9 cellular contexts compared by ENCODE assay signal in the genomic region with DNA sequence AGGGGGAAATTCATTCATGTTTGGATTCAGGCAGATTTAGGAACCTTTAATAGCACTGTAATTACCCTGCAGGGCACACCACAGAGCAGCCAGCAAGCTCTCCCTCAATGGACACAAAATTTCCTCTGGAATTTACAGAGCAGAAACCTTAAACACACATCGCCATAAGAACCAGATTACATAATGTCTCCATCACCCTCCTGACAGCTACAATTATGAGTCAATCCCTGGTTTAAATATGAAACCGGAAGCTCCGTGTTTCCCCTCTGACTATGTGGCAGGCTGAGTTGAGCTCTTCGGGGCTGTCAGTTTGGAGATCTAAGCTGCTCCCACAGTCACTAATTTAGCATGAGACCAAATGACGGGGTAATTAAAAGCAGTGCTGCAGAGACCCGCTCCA.
DNase-seq lines count a peak whose midpoint lies in the region; ATAC-seq, FAIRE-seq and TF ChIP-seq lines count a peak whose summit lies in the region.
"Had no signal": no experiment of that assay in that cellular context is flagged by ENCODE, and none has a peak within 500 bp of the region (broad histone marks: within the 10 kb centered on the region; RNA-seq: fewer than 3 reads in every experiment).

No MANE protein-coding gene starts in this region.

- peak overlapping the region; percentile 57 for H3K27ac ChIP-seq in A673 (ENCODE audit: low read depth, low read length, poor library complexity, severe bottlenecking)

- TF ChIP-seq CTCF in A673 (conservative IDR thresholded peaks at IDR 0.05; ENCODE audit: low read depth, low read length): no peak
- TF ChIP-seq CTCF in GM13977 (IDR thresholded peaks at IDR 0.05; ENCODE audit: extremely low read depth, insufficient read depth, missing control alignments): no peak
- TF ChIP-seq CTCF in D721Med (IDR thresholded peaks at IDR 0.05; ENCODE audit: insufficient read depth, missing control alignments): no peak

- peak overlapping the region; percentile 12 for H3K4me3 ChIP-seq in A673 (ENCODE audit: low read depth, low read length, poor library complexity, severe bottlenecking)

- POLR2A ChIA-PET in A673 (lab: Charles Lee; ENCODE audit: low non-redundant PET): no interaction called here

- intact Hi-C loops in A673 (cut with micrococcal nuclease; ENCODE audit: unreplicated experiment): loop anchor here (1.0 to 5.0 kb wide), 3 partner anchors 178 to 283 kb away; no protein-coding TSS in a partner anchor

- ATAC-seq in HG02763 (IDR thresholded peaks at IDR 0.05; ENCODE audit: unreplicated experiment): peak; percentile 72
- ATAC-seq in stimulated activated memory B cell treated with anti-CD40 and anti-IgM and Interleukin-4, amounts not matched to agents 10 μg/mL and 1 μg/mL and 100 μg/mL, for 72 hours: peak; percentile 75

- peaks cover 50% of the 10 kb centered on the region for H3K4me1 Mint-ChIP-seq in stimulated activated memory B cell treated with anti-CD40 and anti-IgM and Interleukin-4, amounts not matched to agents 10 μg/mL and 1 μg/mL and 100 μg/mL, for 72 hours

- in situ Hi-C loops in GM13977 (cut with MboI; ENCODE audit: low pct_unique_long_range_greater_than_20kb, low sequenced_read_pairs, unreplicated experiment): no loop called here

- no peak for FAIRE-seq in D721Med (lab: Jason Lieb, UNC)
- FAIRE-seq: islet of Langerhans had no signal

- peaks cover 24% of the 10 kb centered on the region for H3K4me1 ChIP-seq in A673 (ENCODE audit: insufficient read depth, low read length, poor library complexity, severe bottlenecking)

- peaks cover 13% of the 10 kb centered on the region for H3K27me3 Mint-ChIP-seq in stimulated activated memory B cell treated with anti-CD40 and anti-IgM and Interleukin-4, amounts not matched to agents 10 μg/mL and 1 μg/mL and 100 μg/mL, for 72 hours

- no peaks in the 10 kb centered on the region for H3K9me3 ChIP-seq in A673 (ENCODE audit: low read depth, low read length, poor library complexity, severe bottlenecking)

- DNase-seq in A673 (ENCODE audit: low spot score) (peak; percentile 95), GM13977 (ENCODE audit: low spot score) (peak; percentile 76), NCI-H1694 treated with DMSO at 0.1 percent for 48 hours (lab: John Stamatoyannopoulos, UW) (peak; percentile 20), amniotic epithelial cell (ENCODE audit: low read depth) (peak; percentile 83), inferior parietal cortex (ENCODE audit: extremely low spot score) (peak; percentile 66), D721Med (ENCODE audit: insufficient read length, low spot score) (no peak)

- no peaks in the 10 kb centered on the region for H3K27me3 ChIP-seq in A673 (replicated peaks; ENCODE audit: insufficient read depth, low read depth, low read length, poor library complexity)

- peak overlapping the region; percentile 60 for H3K27ac Mint-ChIP-seq in stimulated activated memory B cell treated with anti-CD40 and anti-IgM and Interleukin-4, amounts not matched to agents 10 μg/mL and 1 μg/mL and 100 μg/mL, for 72 hours

- BruUV-seq in A673 (replicated peaks; lab: Mats Ljungman, UMichigan): no TSS peak

- no peaks in the 10 kb centered on the region for H3K9me3 Mint-ChIP-seq in stimulated activated memory B cell treated with anti-CD40 and anti-IgM and Interleukin-4, amounts not matched to agents 10 μg/mL and 1 μg/mL and 100 μg/mL, for 72 hours

- no peaks in the 10 kb centered on the region for H3K36me3 Mint-ChIP-seq in stimulated activated memory B cell treated with anti-CD40 and anti-IgM and Interleukin-4, amounts not matched to agents 10 μg/mL and 1 μg/mL and 100 μg/mL, for 72 hours

- H3K36me3 ChIP-seq in A673 (ENCODE audit: insufficient read depth, low read length, poor library complexity, severe bottlenecking): no peaks in the 10 kb centered on the region

- CTCF ChIA-PET in A673 (lab: Charles Lee): interaction anchor here (0.5 to 0.7 kb wide), 2 partner anchors 12 to 183 kb away, joined by 3 read pairs; no protein-coding TSS in a partner anchor

- H3K4me3 Mint-ChIP-seq in stimulated activated memory B cell treated with anti-CD40 and anti-IgM and Interleukin-4, amounts not matched to agents 10 μg/mL and 1 μg/mL and 100 μg/mL, for 72 hours: no peak overlapping the region
